Comparison of ENCODE assay signal across 1 cellular context in genomic region chr6:3789018-3789895, GRCh38.
TF ChIP-seq lines count a peak whose summit lies in the region.

No MANE protein-coding gene starts in this region.

TF ChIP-seq in HepG2, 621 proteins besides CTCF, POLR2A, EP300 and RAD21 (continued from another document and continues in another):
- peak; percentile 79 for TF ChIP-seq MLX (CRISPR knock-in tag; IDR thresholded peaks at IDR 0.05)
- peak; percentile 27; the same call in 1 of the 2 replicates for TF ChIP-seq RFXAP (CRISPR knock-in tag; IDR thresholded peaks at IDR 0.05; ENCODE audit: borderline replicate concordance)
- TF ChIP-seq ZFYVE20 (CRISPR knock-in tag; IDR thresholded peaks at IDR 0.05; ENCODE audit: borderline replicate concordance, low read depth), result no peak
- peak; percentile 39; the same call in 1 of the 2 replicates for TF ChIP-seq GABPB1 (CRISPR knock-in tag; IDR thresholded peaks at IDR 0.05)
- no peak for TF ChIP-seq ZNF329 (CRISPR knock-in tag; IDR thresholded peaks at IDR 0.05; ENCODE audit: low read depth)
- 0 out of 2 replicates have a peak, but pooled peaks have one; percentile 43 for TF ChIP-seq ZBTB44 (CRISPR knock-in tag; IDR thresholded peaks at IDR 0.05)
- no peak; the same call in 1 of the 2 replicates for TF ChIP-seq ZNF646 (CRISPR knock-in tag; IDR thresholded peaks at IDR 0.05)
- TF ChIP-seq ATF3 (CRISPR knock-in tag; IDR thresholded peaks at IDR 0.05), result peak; percentile 79
- TF ChIP-seq ZNF883 (CRISPR knock-in tag; IDR thresholded peaks at IDR 0.05; ENCODE audit: not compliant biosample characterization), result peak; percentile 84
- TF ChIP-seq PRMT3 (CRISPR knock-in tag; IDR thresholded peaks at IDR 0.05; ENCODE audit: borderline replicate concordance, low read depth), result no peak
- TF ChIP-seq BCL6 (CRISPR knock-in tag; IDR thresholded peaks at IDR 0.05), result peak; percentile 98
- peak; percentile 55; the same call in 1 of the 2 replicates for TF ChIP-seq ZNF460 (CRISPR knock-in tag; IDR thresholded peaks at IDR 0.05; ENCODE audit: borderline replicate concordance)
- peak; percentile 85; the same call in 1 of the 2 replicates for TF ChIP-seq NCOA1 (CRISPR knock-in tag; IDR thresholded peaks at IDR 0.05)
- peak; percentile 62; the same call in 1 of the 2 replicates for TF ChIP-seq FOSL1 (CRISPR knock-in tag; IDR thresholded peaks at IDR 0.05; ENCODE audit: borderline replicate concordance)
- no peak for TF ChIP-seq U2AF1 (optimal IDR thresholded peaks at IDR 0.05; ENCODE audit: low read depth, low read length)
- peak; percentile 52; the same call in 1 of the 2 replicates for TF ChIP-seq ZSCAN31 (CRISPR knock-in tag; IDR thresholded peaks at IDR 0.05; ENCODE audit: low read depth)
- TF ChIP-seq ZNF205 (CRISPR knock-in tag; IDR thresholded peaks at IDR 0.05), result peak; percentile 90
- TF ChIP-seq HIVEP1 (CRISPR knock-in tag; IDR thresholded peaks at IDR 0.05), result peak; percentile 83; the same call in 1 of the 2 replicates
- TF ChIP-seq EHMT2 (IDR thresholded peaks at IDR 0.05; ENCODE audit: borderline replicate concordance, low read depth, low read length), result 0 out of 2 replicates have a peak, but pooled peaks have one; percentile 3
- peak; percentile 82 for TF ChIP-seq MEF2D (CRISPR knock-in tag; IDR thresholded peaks at IDR 0.05)
- peak; percentile 80; the same call in 1 of the 2 replicates for TF ChIP-seq ZNF609 (CRISPR knock-in tag; IDR thresholded peaks at IDR 0.05; ENCODE audit: borderline replicate concordance)
- TF ChIP-seq ATF7-NPFF (CRISPR knock-in tag; IDR thresholded peaks at IDR 0.05; ENCODE audit: low read depth), result no peak
- peak in 1 of 2 experiments; percentile 86; a peak in 2 of 4 replicates for TF ChIP-seq HMGXB4 (CRISPR knock-in tag; IDR thresholded peaks at IDR 0.05; ENCODE audit: borderline replicate concordance in 1 of 2, low read depth in 1 of 2)
- peak; percentile 92 for TF ChIP-seq ELF3 (CRISPR knock-in tag; IDR thresholded peaks at IDR 0.05)
- TF ChIP-seq CENPT (CRISPR knock-in tag; IDR thresholded peaks at IDR 0.05; ENCODE audit: low read depth), result no peak
- 0 out of 2 replicates have a peak, but pooled peaks have one; percentile 47 for TF ChIP-seq ATF5 (CRISPR knock-in tag; IDR thresholded peaks at IDR 0.05; ENCODE audit: low read depth)
- peak; percentile 41; the same call in 1 of the 2 replicates for TF ChIP-seq SIN3A (IDR thresholded peaks at IDR 0.05; ENCODE audit: borderline replicate concordance, low read depth, low read length)
- TF ChIP-seq ZXDC (CRISPR knock-in tag; IDR thresholded peaks at IDR 0.05), result no peak; the same call in 1 of the 2 replicates
- TF ChIP-seq PATZ1 (CRISPR knock-in tag; IDR thresholded peaks at IDR 0.05), result peak; percentile 35; the same call in 1 of the 2 replicates
- 0 out of 2 replicates have a peak, but pooled peaks have one; percentile 5 for TF ChIP-seq ZNF292 (CRISPR knock-in tag; IDR thresholded peaks at IDR 0.05; ENCODE audit: borderline replicate concordance, low read depth)
- peak; percentile 79 for TF ChIP-seq ZMYM4 (CRISPR knock-in tag; IDR thresholded peaks at IDR 0.05)
- peak; percentile 97 for TF ChIP-seq NCOR1 (IDR thresholded peaks at IDR 0.05; ENCODE audit: borderline replicate concordance, low read length)
- TF ChIP-seq ZFP82 (CRISPR knock-in tag; IDR thresholded peaks at IDR 0.05; ENCODE audit: borderline replicate concordance), result peak; percentile 28; the same call in 1 of the 2 replicates
- no peak for TF ChIP-seq SMAD9 (CRISPR knock-in tag; IDR thresholded peaks at IDR 0.05)
- no peak for TF ChIP-seq NR1H2 (CRISPR knock-in tag; IDR thresholded peaks at IDR 0.05; ENCODE audit: borderline replicate concordance, low read depth)
- TF ChIP-seq ZMAT3 (CRISPR knock-in tag; conservative IDR thresholded peaks at IDR 0.05), result peak; percentile 95
